ENCODE assay signal across 19 cellular contexts in genomic region chr15:73183071-73183470, GRCh38.
A peak's percentile ranks its signal among the peaks of the same experiment; 100 is the strongest.
DNase-seq lines count a peak whose midpoint lies in the region; ATAC-seq and TF ChIP-seq lines count a peak whose summit lies in the region.
"Had no signal": no experiment of that assay in that cellular context is flagged by ENCODE, and none has a peak within 500 bp of the region (broad histone marks: within the 10 kb centered on the region; RNA-seq: fewer than 3 reads in every experiment).

No MANE protein-coding gene starts in this region.

- TF ChIP-seq CTCF in dorsolateral prefrontal cortex (IDR thresholded peaks at IDR 0.05 in 54 of 56, conservative IDR thresholded peaks at IDR 0.05 in 2 of 56; ENCODE audit: low read depth in 1 of 56, partially characterized antibody in 56 of 56) = no peak

- H3K27me3 ChIP-seq in H7 (ENCODE audit: control insufficient read depth, insufficient read depth, low read length) = no peaks in the 10 kb centered on the region
- H3K27me3 ChIP-seq in dorsolateral prefrontal cortex = no peaks in the 10 kb centered on the region
- H3K27me3 ChIP-seq: BE2C had no signal

- DNase-seq in H7 = peak; percentile 2
- no peak for DNase-seq in dorsolateral prefrontal cortex
- peak; percentile 18 for DNase-seq in iPS-NIHi11 (ENCODE audit: low spot score)
- peak; percentile 66 for DNase-seq in pons (ENCODE audit: low spot score)
- DNase-seq in T-helper 9 cell = no peak
- no peak for DNase-seq in NK-92 treated with Interleukin-12 subunit alpha and Interleukin-12 subunit beta, amount 100 ng/mL, for 24 hours (lab: John Stamatoyannopoulos, UW)
- DNase-seq: BE2C; CD4-positive, CD25-positive, alpha-beta regulatory T cell; COR-L47; DMS 273 treated with DMSO at 0.1 percent for 48 hours; HFFc6; MM.1S; NCI-H1092; NCI-H2081; NCI-H446 treated with DMSO at 0.1 percent for 48 hours; NCI-H69; Right ventricle myocardium superior had no signal

- peak overlapping the region in 44 of 59 donors; percentile 0 to 87 (median 63) for H3K27ac ChIP-seq in dorsolateral prefrontal cortex

- H3K4me3 ChIP-seq in H7 (ENCODE audit: insufficient read depth, low read depth, low read length) (no peak overlapping the region), dorsolateral prefrontal cortex (no peak overlapping the region)

- ATAC-seq in HG02840 (IDR thresholded peaks at IDR 0.05; ENCODE audit: low FRiP score, unreplicated experiment) (no peak), GM21447 (IDR thresholded peaks at IDR 0.05; ENCODE audit: unreplicated experiment) (no peak)

- intact Hi-C loops in dorsolateral prefrontal cortex (cut with DNase I) = no loop called here

- H3K36me3 ChIP-seq in H7 (replicated peaks; ENCODE audit: control insufficient read depth, insufficient read depth, low read length) = no peaks in the 10 kb centered on the region; the same call in 1 of the 2 replicates
- H3K36me3 ChIP-seq: BE2C had no signal

Comparison
In these comparisons a context has a peak if more than half of its experiments do, and no peak if none do; other contexts are left out.
1. DNase-seq: peak in H7 (single experiment), iPS-NIHi11 (single experiment) and pons (single experiment); none in dorsolateral prefrontal cortex (0 of 10), T-helper 9 cell (single experiment) and NK-92 treated with Interleukin-12 subunit alpha and Interleukin-12 subunit beta, amount 100 ng/mL, for 24 hours (single experiment).